Comparison of ENCODE assay signal across 8 cellular contexts in genomic region chr14:59484611-59485174, GRCh38. TPM values are rescaled to one million over a fixed set of nuclear protein-coding genes. Genes with fewer than 3 reads are reported as not detected.
DNase-seq lines count a peak whose midpoint lies in the region; ATAC-seq and TF ChIP-seq lines count a peak whose summit lies in the region.

No MANE protein-coding gene starts in this region.

- H3K27me3 Mint-ChIP-seq in neural progenitor cell (ENCODE audit: insufficient read depth, low read depth), result no peaks in the 10 kb centered on the region

- H3K79me2 ChIP-seq in neural progenitor cell (ENCODE audit: low read depth), result peaks cover 70% of the 10 kb centered on the region

- peaks cover 25% of the 10 kb centered on the region for H3K4me1 Mint-ChIP-seq in neural progenitor cell

- peak overlapping the region; percentile 89 for H3K4me2 ChIP-seq in neural progenitor cell

- TF ChIP-seq CTCF in AG04450 (IDR thresholded peaks at IDR 0.05; ENCODE audit: low read depth, low read length), result no peak
- no peak for TF ChIP-seq CTCF in RWPE1 (conservative IDR thresholded peaks at IDR 0.05; ENCODE audit: low read depth)
- no peak for TF ChIP-seq CTCF in neural progenitor cell (IDR thresholded peaks at IDR 0.05)

- no peaks in the 10 kb centered on the region for H3K9me3 Mint-ChIP-seq in neural progenitor cell

- H3K36me3 Mint-ChIP-seq in neural progenitor cell, result peaks cover 15% of the 10 kb centered on the region

- peak overlapping the region; percentile 79 for H2AFZ ChIP-seq in neural progenitor cell (replicated peaks)

- ATAC-seq in GM18873 (IDR thresholded peaks at IDR 0.05; ENCODE audit: low FRiP score, unreplicated experiment) (peak; percentile 46), HG03095 (IDR thresholded peaks at IDR 0.05; ENCODE audit: unreplicated experiment) (peak; percentile 36)

- H3K9ac ChIP-seq in neural progenitor cell, result peak overlapping the region; percentile 77

- H3K27ac Mint-ChIP-seq in neural progenitor cell, result peak overlapping the region; percentile 92

- no peaks in the 10 kb centered on the region for H3K27me3 ChIP-seq in AG04450 (ENCODE audit: control insufficient read depth, insufficient read depth, low read length)
- no peaks in the 10 kb centered on the region for H3K27me3 ChIP-seq in esophagus (ENCODE audit: control insufficient read depth in 1 of 2, insufficient read depth in 2 of 2, low read length in 2 of 2)
- H3K27me3 ChIP-seq in neural progenitor cell, result no peaks in the 10 kb centered on the region

- H3K27ac ChIP-seq in AG04450 (ENCODE audit: low read depth, low read length), result peak overlapping the region; percentile 98
- peak overlapping the region; percentile 94 for H3K27ac ChIP-seq in RWPE1
- peak overlapping the region; percentile 83 to 92 for H3K27ac ChIP-seq in esophagus (ENCODE audit: low read depth in 2 of 2, low read length in 1 of 2)
- H3K27ac ChIP-seq in neural progenitor cell, result peak overlapping the region; percentile 79

- CTCF ChIA-PET in AG04450 (lab: Charles Lee), result interaction anchor here (0.8 to 1.8 kb wide), 6 partner anchors 11 to 204 kb away, joined by 3 to 19 read pairs (median 4); partner anchors contain the start of gene CCDC175
- CTCF ChIA-PET in RWPE1 (lab: Yijun Ruan, JAX), result interaction anchor here (0.7 to 1.4 kb wide), 4 partner anchors 23 to 1838 kb away, joined by 3 to 5 read pairs (median 4); no protein-coding TSS in a partner anchor

- H3K36me3 ChIP-seq in esophagus (ENCODE audit: control insufficient read depth in 2 of 2, insufficient read depth in 2 of 2, low read length in 1 of 2) (peaks cover 0 to 4% of the 10 kb centered on the region in 2 donors), neural progenitor cell (peaks cover 14% of the 10 kb centered on the region)

- H3K9me3 ChIP-seq in AG04450 (ENCODE audit: control insufficient read depth, insufficient read depth, low read length) (no peaks in the 10 kb centered on the region), esophagus (ENCODE audit: control insufficient read depth in 2 of 2, insufficient read depth in 1 of 2, low read depth in 1 of 2, low read length in 1 of 2) (no peaks in the 10 kb centered on the region), neural progenitor cell (ENCODE audit: low read depth) (no peaks in the 10 kb centered on the region)

- 0 to 1% methylated on average over 34 to 35 of the region's 35 CpGs for WGBS in esophagus, 2 donors

- POLR2A ChIA-PET in AG04450 (lab: Yijun Ruan, JAX) (interaction anchor here (0.6 to 2.6 kb wide), 11 partner anchors 10 to 1290 kb away, joined by 3 to 19 read pairs (median 4); partner anchors contain the start of genes DAAM1, GPR135, KIAA0586 and PPM1A), RWPE1 (lab: Yijun Ruan, JAX; ENCODE audit: low non-redundant PET) (interaction anchor here (0.6 kb wide), 1 partner anchor 606 kb away, joined by 3 read pairs; no protein-coding TSS in a partner anchor)

- peaks cover 37% of the 10 kb centered on the region for H4K20me1 ChIP-seq in neural progenitor cell (ENCODE audit: low read depth)

- H3K4me3 ChIP-seq in AG04450 (ENCODE audit: low read depth, low read length) (peak overlapping the region; percentile 87), esophagus (ENCODE audit: low read depth in 1 of 2, low read length in 2 of 2) (peak overlapping the region; percentile 73 to 99), neural progenitor cell (peak overlapping the region; percentile 74)

- H3K4me1 ChIP-seq in esophagus (ENCODE audit: control insufficient read depth in 2 of 2, insufficient read depth in 2 of 2, low read length in 1 of 2), result peaks cover 0 to 4% of the 10 kb centered on the region in 2 donors
- H3K4me1 ChIP-seq in neural progenitor cell, result peaks cover 10% of the 10 kb centered on the region

- DNase-seq in AG04450 (ENCODE audit: low read depth, low spot score), result no peak
- DNase-seq in RWPE1 (ENCODE audit: low spot score), result no peak
- no peak for DNase-seq in neural progenitor cell (ENCODE audit: low spot score)
- no peak for DNase-seq in NCI-H1417 treated with DMSO at 0.1 percent for 48 hours (lab: John Stamatoyannopoulos, UW)
- no peak for DNase-seq in NCI-H446 treated with DMSO at 0.1 percent for 48 hours (lab: John Stamatoyannopoulos, UW)

- H3F3A ChIP-seq in neural progenitor cell (ENCODE audit: low read depth), result peaks cover 7% of the 10 kb centered on the region

- H3K4me3 Mint-ChIP-seq in neural progenitor cell, result peak overlapping the region; percentile 98

RNA-seq across cellular contexts. Expression of gene JKAMP, which starts 0.4 kb away (rescaled TPM):
- polyA plus RNA-seq in AG04450 (2011; rRNA removed) (162 and 208 TPM in 2 replicates), esophagus (10 to 100 TPM in 1 of 2 donors, 1 to 10 TPM in 1; 9.7 to 18.7 TPM)
- 48.7 and 87.7 TPM in 2 replicates for polyA minus RNA-seq in AG04450 (2011; rRNA and poly(A)+ RNA removed)
- 134 and 182 TPM in 2 replicates for total RNA-seq in neural progenitor cell (ENCODE audit: low replicate concordance)

RNA-seq across cellular contexts. Expression of gene L3HYPDH, which starts 0.5 kb away (rescaled TPM):
- 49.8 and 67.3 TPM in 2 replicates for polyA plus RNA-seq in AG04450 (2011; rRNA removed)
- polyA minus RNA-seq in AG04450 (2011; rRNA and poly(A)+ RNA removed), result 31.4 and 49.3 TPM in 2 replicates
- 10 to 100 TPM in 1 of 2 donors, 1 to 10 TPM in 1; 8.7 to 19.8 TPM for polyA plus RNA-seq in esophagus
- 20.8 and 24.4 TPM in 2 replicates for total RNA-seq in neural progenitor cell (ENCODE audit: low replicate concordance)

RNA-seq across cellular contexts. Expression of gene GPR135, which starts 19.5 kb away (rescaled TPM):
- 1.7 and 2.4 TPM in 2 replicates for polyA plus RNA-seq in AG04450 (2011; rRNA removed)
- polyA minus RNA-seq in AG04450 (2011; rRNA and poly(A)+ RNA removed), result 2.7 and 4.5 TPM in 2 replicates
- polyA plus RNA-seq in esophagus, result under 1 TPM; 0.43 to 0.52 TPM
- total RNA-seq in neural progenitor cell (ENCODE audit: low replicate concordance), result 2.3 and 3.1 TPM in 2 replicates
